In genomic region chr18:11751305-11752115, GRCh38 we compare ENCODE assay signal across 11 cellular contexts.
DNase-seq lines count a peak whose midpoint lies in the region; ATAC-seq, FAIRE-seq and TF ChIP-seq lines count a peak whose summit lies in the region.
"Had no signal": no experiment of that assay in that cellular context is flagged by ENCODE, and none has a peak within 500 bp of the region (broad histone marks: within the 10 kb centered on the region; RNA-seq: fewer than 3 reads in every experiment).

No MANE protein-coding gene starts in this region.

- no peak for DNase-seq in RWPE2 (ENCODE audit: low spot score)
- DNase-seq in lower lobe of right lung = no peak
- DNase-seq in stimulated activated naive B cell treated with anti-CD40 and anti-IgM and Interleukin-4, amounts not matched to agents 10 μg/mL and 1 μg/mL and 100 μg/mL, for 72 hours = no peak
- DNase-seq in NCI-H1694 treated with DMSO at 0.1 percent for 48 hours (lab: John Stamatoyannopoulos, UW) = no peak
- DNase-seq in GM19239 (ENCODE audit: insufficient read length, low spot score) = no peak
- no peak for DNase-seq in GM12892 (ENCODE audit: insufficient read length)
- no peak for DNase-seq in KBM-7
- DNase-seq: NCI-H524 treated with DMSO at 0.1 percent for 48 hours, WERI-Rb-1 had no signal

- TF ChIP-seq CTCF in RWPE2 (IDR thresholded peaks at IDR 0.05; ENCODE audit: poor library complexity, severe bottlenecking) (no peak), lower lobe of right lung (IDR thresholded peaks at IDR 0.05) (no peak)

- peaks cover 6 to 8% of the 10 kb centered on the region in 2 donors for H3K4me1 Mint-ChIP-seq in stimulated activated naive B cell treated with anti-CD40 and anti-IgM and Interleukin-4, amounts not matched to agents 10 μg/mL and 1 μg/mL and 100 μg/mL, for 72 hours

- H3K4me1 ChIP-seq in RWPE2 (ENCODE audit: insufficient read depth, poor library complexity, severe bottlenecking) = no peaks in the 10 kb centered on the region
- H3K4me1 ChIP-seq in ectodermal cell (ENCODE audit: control insufficient read depth, insufficient read depth, low read length) = no peaks in the 10 kb centered on the region
- no peaks in the 10 kb centered on the region for H3K4me1 ChIP-seq in lower lobe of right lung

- FAIRE-seq in GM19239 (lab: Jason Lieb, UNC) = no peak
- no peak for FAIRE-seq in GM12892 (lab: Jason Lieb, UNC)

- H3K9me3 ChIP-seq in RWPE2 (ENCODE audit: severe bottlenecking) (no peaks in the 10 kb centered on the region), ectodermal cell (ENCODE audit: control insufficient read depth, low read length) (no peaks in the 10 kb centered on the region), lower lobe of right lung (no peaks in the 10 kb centered on the region)

- H3K4me3 ChIP-seq in RWPE2 (ENCODE audit: severe bottlenecking) (no peak overlapping the region), ectodermal cell (ENCODE audit: insufficient read depth, low read depth, low read length) (peak overlapping the region; percentile 33), lower lobe of right lung (peak overlapping the region; percentile 38)

- no peak for TF ChIP-seq POLR2A in GM12892 (IDR thresholded peaks at IDR 0.05; ENCODE audit: low read depth, low read length)

- no peaks in the 10 kb centered on the region for H3K9me3 Mint-ChIP-seq in stimulated activated naive B cell treated with anti-CD40 and anti-IgM and Interleukin-4, amounts not matched to agents 10 μg/mL and 1 μg/mL and 100 μg/mL, for 72 hours

- H3K36me3 Mint-ChIP-seq in stimulated activated naive B cell treated with anti-CD40 and anti-IgM and Interleukin-4, amounts not matched to agents 10 μg/mL and 1 μg/mL and 100 μg/mL, for 72 hours = peaks cover 0 to 3% of the 10 kb centered on the region in 2 donors

- intact Hi-C loops in lower lobe of right lung (cut with DNase I) = no loop called here

- in situ Hi-C loops in KBM-7 (cut with MboI; ENCODE audit: low pct_unique_long_range_greater_than_20kb, low sequenced_read_pairs) = no loop called here

- H3K27ac ChIP-seq in RWPE2 (ENCODE audit: poor library complexity, severe bottlenecking) (no peak overlapping the region), ectodermal cell (ENCODE audit: insufficient read depth, low read depth, low read length, poor library complexity, severe bottlenecking) (no peak overlapping the region), lower lobe of right lung (no peak overlapping the region)
- H3K27ac ChIP-seq: HL-60, WERI-Rb-1 had no signal

- WGBS in ectodermal cell, 2 experiments = 8% methylated on average over 84 of the region's 84 CpGs

- H3K27ac Mint-ChIP-seq in stimulated activated naive B cell treated with anti-CD40 and anti-IgM and Interleukin-4, amounts not matched to agents 10 μg/mL and 1 μg/mL and 100 μg/mL, for 72 hours = peak overlapping the region; percentile 6

- ATAC-seq in RWPE2 (ENCODE audit: low read depth) (peak; percentile 21; the same call in 1 of the 3 replicates), lower lobe of right lung (peak; percentile 23 to 29)
- ATAC-seq in stimulated activated naive B cell treated with anti-CD40 and anti-IgM and Interleukin-4, amounts not matched to agents 10 μg/mL and 1 μg/mL and 100 μg/mL, for 72 hours (replicated peaks) = peak in 1 of 2 donors; percentile 16

- H3K4me3 Mint-ChIP-seq in stimulated activated naive B cell treated with anti-CD40 and anti-IgM and Interleukin-4, amounts not matched to agents 10 μg/mL and 1 μg/mL and 100 μg/mL, for 72 hours = peak overlapping the region in 1 of 2 donors; percentile 74

- H3K27me3 Mint-ChIP-seq in stimulated activated naive B cell treated with anti-CD40 and anti-IgM and Interleukin-4, amounts not matched to agents 10 μg/mL and 1 μg/mL and 100 μg/mL, for 72 hours = peaks cover 46 to 64% of the 10 kb centered on the region in 2 donors

- H3K27me3 ChIP-seq in RWPE2 (ENCODE audit: insufficient read depth, poor library complexity, severe bottlenecking) (peaks cover 38% of the 10 kb centered on the region), ectodermal cell (ENCODE audit: control insufficient read depth, insufficient read depth, low read length, poor library complexity, severe bottlenecking) (peaks cover 51% of the 10 kb centered on the region), lower lobe of right lung (ENCODE audit: low read depth) (peaks cover 58% of the 10 kb centered on the region)

- no peaks in the 10 kb centered on the region for H3K36me3 ChIP-seq in RWPE2 (ENCODE audit: low read depth)
- H3K36me3 ChIP-seq in ectodermal cell (ENCODE audit: control insufficient read depth, insufficient read depth, low read length) = no peaks in the 10 kb centered on the region
- no peaks in the 10 kb centered on the region for H3K36me3 ChIP-seq in lower lobe of right lung
- H3K36me3 ChIP-seq: WERI-Rb-1 had no signal
